ENCODE assay signal across 18 cellular contexts in genomic region chr7:116223598-116223997, GRCh38. TPM values are rescaled to one million over a fixed set of nuclear protein-coding genes. Genes with fewer than 3 reads are reported as not detected.
DNase-seq lines count a peak whose midpoint lies in the region; ATAC-seq and TF ChIP-seq lines count a peak whose summit lies in the region.
"Had no signal": no experiment of that assay in that cellular context is flagged by ENCODE, and none has a peak within 500 bp of the region (broad histone marks: within the 10 kb centered on the region; RNA-seq: fewer than 3 reads in every experiment).

No MANE protein-coding gene starts in this region.

- no peak for TF ChIP-seq CTCF in brain microvascular endothelial cell (IDR thresholded peaks at IDR 0.05; ENCODE audit: low read depth, low read length, missing control alignments)
- no peak for TF ChIP-seq CTCF in sigmoid colon (IDR thresholded peaks at IDR 0.05)
- TF ChIP-seq CTCF in GM13977 (IDR thresholded peaks at IDR 0.05; ENCODE audit: extremely low read depth, insufficient read depth, missing control alignments), result no peak

- no peaks in the 10 kb centered on the region for H3K9me3 Mint-ChIP-seq in CD4-positive, alpha-beta memory T cell
- H3K9me3 Mint-ChIP-seq: activated CD4-positive, alpha-beta memory T cell treated with anti-CD3 and anti-CD28 coated beads, Interleukin-2, amount 10 ng/mL, durations not matched to agents 7 days and 5 days had no signal

- in situ Hi-C loops in brain microvascular endothelial cell (cut with HindIII; ENCODE audit: low pct_ligation_motif_present, low sequenced_read_pairs), result no loop called here
- in situ Hi-C loops in GM13977 (cut with MboI; ENCODE audit: low pct_unique_long_range_greater_than_20kb, low sequenced_read_pairs, unreplicated experiment), result no loop called here

- TF ChIP-seq POLR2A in sigmoid colon (IDR thresholded peaks at IDR 0.05), result no peak

- intact Hi-C loops in CD4-positive, alpha-beta memory T cell (cut with micrococcal nuclease), result no loop called here
- intact Hi-C loops in sigmoid colon (cut with DNase I), result no loop called here

- H3K27ac Mint-ChIP-seq in CD4-positive, alpha-beta memory T cell, result peak overlapping the region in 5 of 7 donors; percentile 25 to 74 (median 38)
- H3K27ac Mint-ChIP-seq: activated CD4-positive, alpha-beta memory T cell treated with anti-CD3 and anti-CD28 coated beads, Interleukin-2, amount 10 ng/mL, durations not matched to agents 7 days and 5 days had no signal

- H3K4me1 Mint-ChIP-seq in CD4-positive, alpha-beta memory T cell, result peaks cover 75 to 96% (median 81%) of the 10 kb centered on the region in 4 donors

- H3K4me3 Mint-ChIP-seq in CD4-positive, alpha-beta memory T cell, result peak overlapping the region in 5 of 8 donors; percentile 10 to 83 (median 72)
- H3K4me3 Mint-ChIP-seq: activated CD4-positive, alpha-beta memory T cell treated with anti-CD3 and anti-CD28 coated beads, Interleukin-2, amount 10 ng/mL, durations not matched to agents 7 days and 5 days had no signal

- H3K4me1 ChIP-seq in CD4-positive, alpha-beta memory T cell (ENCODE audit: insufficient read depth, low read length), result peaks cover 95% of the 10 kb centered on the region
- peaks cover 0 to 97% (median 52%) of the 10 kb centered on the region in 4 donors for H3K4me1 ChIP-seq in sigmoid colon
- H3K4me1 ChIP-seq: BLaER1 treated with 17β-estradiol and CSF1 and Interleukin-3, amounts not matched to agents 10 nM and 100 nM had no signal

- WGBS in sigmoid colon, 2 donors, result 79 to 93% methylated on average over 1 of the region's 1 CpG

- no peaks in the 10 kb centered on the region for H3K27me3 Mint-ChIP-seq in CD4-positive, alpha-beta memory T cell
- H3K27me3 Mint-ChIP-seq: activated CD4-positive, alpha-beta memory T cell treated with anti-CD3 and anti-CD28 coated beads, Interleukin-2, amount 10 ng/mL, durations not matched to agents 7 days and 5 days had no signal

- no peaks in the 10 kb centered on the region for H3K9me3 ChIP-seq in CD4-positive, alpha-beta memory T cell (ENCODE audit: control insufficient read depth in 1 of 2, low read length in 2 of 2)
- H3K9me3 ChIP-seq in sigmoid colon, result no peaks in the 10 kb centered on the region
- H3K9me3 ChIP-seq: BLaER1 treated with 17β-estradiol and CSF1 and Interleukin-3, amounts not matched to agents 10 nM and 100 nM; esophagus muscularis mucosa; suprapubic skin had no signal

- CTCF ChIA-PET in CD4-positive, alpha-beta memory T cell (lab: Charles Lee; ENCODE audit: partially characterized antibody), result interaction anchor here (1.0 to 4.4 kb wide), 4 partner anchors 12 to 303 kb away, joined by 3 to 26 read pairs (median 5); no protein-coding TSS in a partner anchor

- TF ChIP-seq EP300 in sigmoid colon (IDR thresholded peaks at IDR 0.05), result no peak

- POLR2A ChIA-PET in CD4-positive, alpha-beta memory T cell (lab: Charles Lee; ENCODE audit: partially characterized antibody), result interaction anchor here (3.5 to 5.5 kb wide), 2 partner anchors 7 to 13 kb away, joined by 13 to 49 read pairs; partner anchors contain the start of gene TES

- H3K27me3 ChIP-seq in CD4-positive, alpha-beta memory T cell (ENCODE audit: insufficient read depth, low read length), result no peaks in the 10 kb centered on the region
- H3K27me3 ChIP-seq in brain microvascular endothelial cell (replicated peaks) (no peaks in the 10 kb centered on the region), sigmoid colon (no peaks in the 10 kb centered on the region)
- H3K27me3 ChIP-seq: BLaER1 treated with 17β-estradiol and CSF1 and Interleukin-3, amounts not matched to agents 10 nM and 100 nM; esophagus muscularis mucosa; suprapubic skin had no signal

- peaks cover 0 to 6% of the 10 kb centered on the region in 2 donors for H3K36me3 Mint-ChIP-seq in CD4-positive, alpha-beta memory T cell

- DNase-seq in CD4-positive, alpha-beta memory T cell, result no peak
- DNase-seq in brain microvascular endothelial cell (no peak), sigmoid colon (no peak), NCI-H446 treated with DMSO at 0.1 percent for 48 hours (lab: John Stamatoyannopoulos, UW) (no peak), GM13977 (ENCODE audit: low spot score) (no peak), DMS53 (lab: John Stamatoyannopoulos, UW) (no peak)
- DNase-seq: activated CD4-positive, alpha-beta memory T cell treated with anti-CD3 and anti-CD28 coated beads, Interleukin-2, amount 10 ng/mL, durations not matched to agents 7 days and 5 days; glutamatergic neuron; GOT3; NCI-H1048; NCI-H2107; NCI-H69; stimulated activated CD4-positive, alpha-beta T cell treated with anti-CD3 and anti-CD28 coated beads, Interleukin-15, amount 100 ng/mL, for 24 hours had no signal

- H3K4me3 ChIP-seq in CD4-positive, alpha-beta memory T cell (ENCODE audit: low read length in 2 of 2), result no peak overlapping the region
- H3K4me3 ChIP-seq in brain microvascular endothelial cell (ENCODE audit: low read depth, low read length) (no peak overlapping the region), sigmoid colon (peak overlapping the region in 3 of 4 donors; percentile 8 to 39 (median 36))
- H3K4me3 ChIP-seq: BLaER1 treated with 17β-estradiol and CSF1 and Interleukin-3, amounts not matched to agents 10 nM and 100 nM; K562; suprapubic skin had no signal

- ATAC-seq in HG03439 (IDR thresholded peaks at IDR 0.05; ENCODE audit: unreplicated experiment), result peak; percentile 16
- ATAC-seq: K562 had no signal

- no peak overlapping the region for H3K27ac ChIP-seq in CD4-positive, alpha-beta memory T cell (ENCODE audit: low read depth, low read length)
- H3K27ac ChIP-seq in brain microvascular endothelial cell (peak overlapping the region; percentile 49), sigmoid colon (peak overlapping the region in 3 of 4 donors; percentile 93 to 97 (median 96))
- H3K27ac ChIP-seq: BLaER1 treated with 17β-estradiol and CSF1 and Interleukin-3, amounts not matched to agents 10 nM and 100 nM; suprapubic skin had no signal

- no peaks in the 10 kb centered on the region for H3K36me3 ChIP-seq in CD4-positive, alpha-beta memory T cell (ENCODE audit: insufficient read depth, low read length)
- no peaks in the 10 kb centered on the region for H3K36me3 ChIP-seq in brain microvascular endothelial cell (replicated peaks)
- H3K36me3 ChIP-seq in sigmoid colon, result no peaks in the 10 kb centered on the region
- H3K36me3 ChIP-seq: BLaER1 treated with 17β-estradiol and CSF1 and Interleukin-3, amounts not matched to agents 10 nM and 100 nM; esophagus muscularis mucosa; suprapubic skin had no signal

RNA-seq across cellular contexts. Expression of gene TES, which starts 13.3 kb away (rescaled TPM):
- total RNA-seq in CD4-positive, alpha-beta memory T cell, result 100 to 1,000 TPM; 109 to 125 TPM
- polyA plus RNA-seq in CD4-positive, alpha-beta memory T cell, result 100 to 1,000 TPM; 183 to 248 TPM
- total RNA-seq in sigmoid colon, result 100 to 1,000 TPM; 289 to 514 (median 341) TPM
- polyA plus RNA-seq in sigmoid colon, result 10 to 100 TPM; 53.5 to 80.7 (median 64.3) TPM

Comparison
In these comparisons a context has a peak if more than half of its experiments do, and no peak if none do; other contexts are left out.
1. H3K4me3 ChIP-seq: peak in sigmoid colon (3 of 4); none in CD4-positive, alpha-beta memory T cell (0 of 2) and brain microvascular endothelial cell (single experiment).